16 cellular contexts compared by ENCODE assay signal in the genomic region with DNA sequence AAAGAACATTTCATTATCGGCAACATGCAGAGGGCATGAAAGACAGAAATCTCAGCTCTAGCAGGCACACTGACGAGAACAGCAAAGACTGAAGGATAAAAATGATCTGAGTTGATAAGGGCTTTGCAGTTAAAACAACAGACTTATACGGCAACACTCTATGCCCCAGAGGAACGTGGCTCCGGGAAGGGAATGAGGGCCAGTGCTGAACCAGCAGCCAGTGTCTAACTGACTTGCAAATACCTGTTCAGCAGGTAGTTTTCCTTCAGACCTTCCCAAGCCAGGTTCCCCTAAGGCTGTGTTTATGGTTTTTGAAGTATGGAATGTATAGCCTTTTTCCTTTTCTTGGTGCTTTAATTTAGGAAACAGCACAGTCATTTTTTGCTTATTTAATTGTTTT.
DNase-seq lines count a peak whose midpoint lies in the region; ATAC-seq, FAIRE-seq and TF ChIP-seq lines count a peak whose summit lies in the region.
"Had no signal": no experiment of that assay in that cellular context is flagged by ENCODE, and none has a peak within 500 bp of the region (broad histone marks: within the 10 kb centered on the region; RNA-seq: fewer than 3 reads in every experiment).

No MANE protein-coding gene starts in this region.

- H3K27ac Mint-ChIP-seq in type B pancreatic cell: peak overlapping the region; percentile 46
- H3K27ac Mint-ChIP-seq: CD4-positive, alpha-beta memory T cell had no signal

- BruUV-seq in PC-3 (replicated peaks; lab: Mats Ljungman, UMichigan): no TSS peak

- H3K9me3 ChIP-seq in PC-3 (ENCODE audit: low read length): no peaks in the 10 kb centered on the region
- H3K9me3 ChIP-seq: BE2C had no signal

- no peak overlapping the region for H2AFZ ChIP-seq in PC-3 (ENCODE audit: low read length)
- H2AFZ ChIP-seq: PC-9 had no signal

- CTCF ChIA-PET in PC-3 (lab: Charles Lee): no interaction called here

- peaks cover 7% of the 10 kb centered on the region for H3K4me1 Mint-ChIP-seq in type B pancreatic cell (ENCODE audit: unreplicated experiment)
- H3K4me1 Mint-ChIP-seq: CD4-positive, alpha-beta memory T cell had no signal

- no peaks in the 10 kb centered on the region for H3K36me3 ChIP-seq in PC-3 (ENCODE audit: low read depth, low read length)
- H3K36me3 ChIP-seq: BE2C, HAP-1 had no signal

- H3K4me3 ChIP-seq in PC-3 (ENCODE audit: low read length): no peak overlapping the region
- H3K4me3 ChIP-seq: HAP-1, PC-9 had no signal

- intact Hi-C loops in PC-3 (cut with micrococcal nuclease): no loop called here

- 0 out of 2 replicates have a peak, but pooled peaks cover 2% of the 10 kb centered on the region for H3K9me2 ChIP-seq in PC-3 (replicated peaks; ENCODE audit: low read length)

- no peaks in the 10 kb centered on the region for H3K27me3 ChIP-seq in PC-3 (ENCODE audit: low read length)
- H3K27me3 ChIP-seq: BE2C had no signal

- peaks cover 4% of the 10 kb centered on the region for H3K9me3 Mint-ChIP-seq in type B pancreatic cell

- FAIRE-seq in D721Med (lab: Jason Lieb, UNC): no peak

- H4K20me1 ChIP-seq in PC-3 (ENCODE audit: low read length): no peaks in the 10 kb centered on the region

- no peaks in the 10 kb centered on the region for H3K27me3 Mint-ChIP-seq in type B pancreatic cell
- H3K27me3 Mint-ChIP-seq: CD4-positive, alpha-beta memory T cell had no signal

- no peaks in the 10 kb centered on the region for H3K36me3 Mint-ChIP-seq in type B pancreatic cell

- TF ChIP-seq CTCF in PC-3 (conservative IDR thresholded peaks at IDR 0.05; ENCODE audit: low read depth, low read length) (no peak), type B pancreatic cell (conservative IDR thresholded peaks at IDR 0.05) (no peak), D721Med (IDR thresholded peaks at IDR 0.05; ENCODE audit: insufficient read depth, missing control alignments) (no peak)

- no peak overlapping the region for H3K9ac ChIP-seq in PC-3 (ENCODE audit: low read length)

- no peaks in the 10 kb centered on the region for H3K4me1 ChIP-seq in PC-3 (ENCODE audit: insufficient read depth, low read length)
- H3K4me1 ChIP-seq: HAP-1 had no signal

- H3F3A ChIP-seq in PC-3 (ENCODE audit: low read length, unreplicated experiment): no peaks in the 10 kb centered on the region

- H3K4me2 ChIP-seq in PC-3 (ENCODE audit: low read length): no peak overlapping the region
- H3K4me2 ChIP-seq: PC-9 had no signal

- POLR2A ChIA-PET in PC-3 (lab: Charles Lee; ENCODE audit: unreplicated experiment): no interaction called here

- no peak for ATAC-seq in PC-3
- ATAC-seq in HG03139 (IDR thresholded peaks at IDR 0.05; ENCODE audit: unreplicated experiment): no peak
- ATAC-seq: Right ventricle myocardium inferior, SK-N-SH treated with all-trans-retinoic acid at 6 μM for 48 hours had no signal

- H3K27ac ChIP-seq in PC-3 (ENCODE audit: low read length): no peak overlapping the region
- H3K27ac ChIP-seq: PC-9 had no signal

- DNase-seq in PC-3 (peak; percentile 10), cerebellum (ENCODE audit: low spot score) (peak; percentile 34), left kidney (ENCODE audit: low read depth, low spot score) (peak; percentile 41), type B pancreatic cell (ENCODE audit: extremely low spot score, unreplicated experiment) (no peak), iPS-NIHi11 (ENCODE audit: low spot score) (no peak), D721Med (ENCODE audit: insufficient read length, low spot score) (no peak)
- DNase-seq: BE2C; CD4-positive, alpha-beta memory T cell; NCI-H1048; NCI-H1694; NCI-H69 had no signal

- H3K4me3 Mint-ChIP-seq in type B pancreatic cell: peak overlapping the region; percentile 48
- H3K4me3 Mint-ChIP-seq: CD4-positive, alpha-beta memory T cell had no signal

- H3K79me2 ChIP-seq in PC-3 (ENCODE audit: low read length): no peaks in the 10 kb centered on the region

Comparison
In these comparisons a context has a peak if more than half of its experiments do, and no peak if none do; other contexts are left out.
1. DNase-seq: peak in PC-3 (single experiment), cerebellum (single experiment) and left kidney (single experiment); none in type B pancreatic cell (single experiment), iPS-NIHi11 (single experiment) and D721Med (single experiment).